ENCODE assay signal across 8 cellular contexts in the genomic region with DNA sequence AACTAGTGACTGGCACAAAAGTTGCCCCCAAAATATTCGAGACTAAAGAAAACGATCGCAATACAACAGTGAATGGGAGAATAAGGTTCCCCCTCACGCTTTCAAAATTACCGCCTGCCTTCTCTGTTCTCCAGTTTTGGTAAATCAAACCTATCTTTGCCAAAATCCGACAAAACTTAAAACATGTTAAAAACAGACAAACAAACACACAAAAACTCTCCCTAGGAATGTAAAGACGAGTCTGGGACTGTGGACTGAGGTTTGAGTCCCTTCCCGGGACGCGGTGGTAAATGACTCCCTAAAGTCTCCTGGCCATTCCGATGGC. TPM values are rescaled to one million over a fixed set of nuclear protein-coding genes. Genes with fewer than 3 reads are reported as not detected.
DNase-seq lines count a peak whose midpoint lies in the region; ATAC-seq and TF ChIP-seq lines count a peak whose summit lies in the region.

No MANE protein-coding gene starts in this region.

- peaks cover 28% of the 10 kb centered on the region for H3K27me3 Mint-ChIP-seq in activated CD4-positive, alpha-beta T cell treated with anti-CD3 and anti-CD28 coated beads, Interleukin-2, amount 10 ng/mL, durations not matched to agents 24 days and 14 days

- H3K27me3 ChIP-seq in liver (ENCODE audit: control insufficient read depth in 4 of 4, insufficient read depth in 4 of 4, low read length in 3 of 4) (peaks cover 0 to 3% (median 2%) of the 10 kb centered on the region in 4 donors), suprapubic skin (peaks cover 40% of the 10 kb centered on the region)

- peaks cover 19% of the 10 kb centered on the region for H3K4me1 Mint-ChIP-seq in activated CD4-positive, alpha-beta T cell treated with anti-CD3 and anti-CD28 coated beads, Interleukin-2, amount 10 ng/mL, durations not matched to agents 24 days and 14 days

- intact Hi-C loops in activated CD4-positive, alpha-beta T cell treated with anti-CD3 and anti-CD28 coated beads, Interleukin-2, amount 10 ng/mL, durations not matched to agents 24 days and 14 days (cut with micrococcal nuclease) = no loop called here

- no peak overlapping the region for H3K27ac ChIP-seq in liver (ENCODE audit: low read depth in 1 of 2, low read length in 2 of 2)
- peak overlapping the region; percentile 66 for H3K27ac ChIP-seq in suprapubic skin

- H3K9me3 Mint-ChIP-seq in activated CD4-positive, alpha-beta T cell treated with anti-CD3 and anti-CD28 coated beads, Interleukin-2, amount 10 ng/mL, durations not matched to agents 24 days and 14 days = peaks cover 30% of the 10 kb centered on the region

- peak overlapping the region; percentile 74 for H3K27ac Mint-ChIP-seq in activated CD4-positive, alpha-beta T cell treated with anti-CD3 and anti-CD28 coated beads, Interleukin-2, amount 10 ng/mL, durations not matched to agents 24 days and 14 days

- peak overlapping the region; percentile 87 for H3K4me3 Mint-ChIP-seq in activated CD4-positive, alpha-beta T cell treated with anti-CD3 and anti-CD28 coated beads, Interleukin-2, amount 10 ng/mL, durations not matched to agents 24 days and 14 days

- H3K36me3 ChIP-seq in liver (ENCODE audit: control insufficient read depth in 4 of 4, insufficient read depth in 3 of 4, low read depth in 1 of 4, low read length in 3 of 4) (peaks cover 0 to 4% (median 0%) of the 10 kb centered on the region in 4 donors), suprapubic skin (peaks cover 4% of the 10 kb centered on the region)

- H3K4me1 ChIP-seq in liver (ENCODE audit: control insufficient read depth in 4 of 4, insufficient read depth in 4 of 4, low read length in 3 of 4) (peaks cover 3 to 9% (median 4%) of the 10 kb centered on the region in 4 donors), suprapubic skin (peaks cover 15% of the 10 kb centered on the region)

- TF ChIP-seq CTCF in astrocyte of the cerebellum (IDR thresholded peaks at IDR 0.05; ENCODE audit: low read depth, low read length, missing control alignments) (no peak), liver (IDR thresholded peaks at IDR 0.05; ENCODE audit: low read depth, low read length, missing input control) (no peak), suprapubic skin (IDR thresholded peaks at IDR 0.05) (no peak)

- no peak for DNase-seq in activated CD4-positive, alpha-beta T cell treated with anti-CD3 and anti-CD28 coated beads, Interleukin-2, amount 10 ng/mL, durations not matched to agents 24 days and 14 days
- DNase-seq in activated CD4-positive, alpha-beta T cell treated with anti-CD3 and anti-CD28 coated beads for 48 hours = no peak
- DNase-seq in astrocyte of the cerebellum (ENCODE audit: low read depth) (no peak), suprapubic skin (ENCODE audit: low spot score in 2 of 2) (no peak), kidney tubule cell (ENCODE audit: low spot score) (no peak)

- TF ChIP-seq POLR2A in suprapubic skin (IDR thresholded peaks at IDR 0.05) = no peak

- TF ChIP-seq EP300 in suprapubic skin (IDR thresholded peaks at IDR 0.05) = no peak

- H3K4me3 ChIP-seq in astrocyte of the cerebellum (ENCODE audit: low read depth, low read length) = peak overlapping the region; percentile 69
- H3K4me3 ChIP-seq in liver (ENCODE audit: low read depth in 1 of 3, low read length in 3 of 3) = peak overlapping the region; percentile 63 to 88 (median 75)
- H3K4me3 ChIP-seq in suprapubic skin = peak overlapping the region; percentile 89

- peaks cover 24% of the 10 kb centered on the region for H3K36me3 Mint-ChIP-seq in activated CD4-positive, alpha-beta T cell treated with anti-CD3 and anti-CD28 coated beads, Interleukin-2, amount 10 ng/mL, durations not matched to agents 24 days and 14 days (ENCODE audit: low read depth)

- ATAC-seq in GM21381 (IDR thresholded peaks at IDR 0.05; ENCODE audit: unreplicated experiment) (no peak), HG03520 (IDR thresholded peaks at IDR 0.05; ENCODE audit: unreplicated experiment) (no peak)

- WGBS in liver = 36% methylated on average over 11 of the region's 11 CpGs
- 42% methylated on average over 11 of the region's 11 CpGs for WGBS in suprapubic skin

- no peak overlapping the region for H3K9ac ChIP-seq in liver (ENCODE audit: low read depth in 1 of 2, low read length in 2 of 2)

- in situ Hi-C loops in astrocyte of the cerebellum (cut with HindIII; ENCODE audit: low sequenced_read_pairs) = no loop called here

- TF ChIP-seq RAD21 in liver (IDR thresholded peaks at IDR 0.05) = no peak

- H3K9me3 ChIP-seq in liver (ENCODE audit: control insufficient read depth in 4 of 4, low read length in 3 of 4) = peaks cover 0 to 11% (median 2%) of the 10 kb centered on the region in 4 donors
- H3K9me3 ChIP-seq in suprapubic skin = no peaks in the 10 kb centered on the region

TF ChIP-seq in liver, 16 proteins besides CTCF, POLR2A, EP300 and RAD21:
- no peak for TF ChIP-seq NR2F2 (IDR thresholded peaks at IDR 0.05)

RNA-seq across cellular contexts. Expression of gene IMPACT, which starts 0.4 kb away (rescaled TPM):
- 13.2 and 13.6 TPM in 2 replicates for total RNA-seq in activated CD4-positive, alpha-beta T cell treated with anti-CD3 and anti-CD28 coated beads, Interleukin-2, amount 10 ng/mL, durations not matched to agents 24 days and 14 days
- 10 to 100 TPM; 11.3 to 11.5 TPM for total RNA-seq in liver
- 10 to 100 TPM in 1 of 2 donors, 1 to 10 TPM in 1; 8.3 to 13.6 TPM for polyA plus RNA-seq in liver
- total RNA-seq in suprapubic skin = 10 to 100 TPM; 14.7 to 26.2 (median 15.4) TPM

RNA-seq across cellular contexts. Expression of gene OSBPL1A, which starts 28.4 kb away (rescaled TPM):
- total RNA-seq in activated CD4-positive, alpha-beta T cell treated with anti-CD3 and anti-CD28 coated beads, Interleukin-2, amount 10 ng/mL, durations not matched to agents 24 days and 14 days = 3.1 and 3.5 TPM in 2 replicates
- total RNA-seq in liver = 10 to 100 TPM in 1 of 2 donors, 1 to 10 TPM in 1; 6.6 to 12.6 TPM
- polyA plus RNA-seq in liver = 10 to 100 TPM in 1 of 2 donors, 1 to 10 TPM in 1; 5.4 to 11.2 TPM
- total RNA-seq in suprapubic skin = 10 to 100 TPM; 31.0 to 42.2 (median 32.4) TPM

RNA-seq across cellular contexts. Expression of gene HRH4, which starts 34.4 kb away (rescaled TPM):
- total RNA-seq in activated CD4-positive, alpha-beta T cell treated with anti-CD3 and anti-CD28 coated beads, Interleukin-2, amount 10 ng/mL, durations not matched to agents 24 days and 14 days = 0.79 and 1.6 TPM in 2 replicates
- total RNA-seq in liver = under 1 TPM; 0.17 to 0.19 TPM
- polyA plus RNA-seq in liver = under 1 TPM in 1 of 2 donors, not detected in 1; 0.02 TPM
- total RNA-seq in suprapubic skin = under 1 TPM in 1 of 4 donors, not detected in 3; 0.40 TPM
